1 cellular context compared by ENCODE assay signal in genomic region chrX:49276207-49276606, GRCh38.
TF ChIP-seq lines count a peak whose summit lies in the region.

No MANE protein-coding gene starts in this region.

TF ChIP-seq in K562, 482 proteins besides CTCF, POLR2A, EP300 and RAD21 (continued from another document):
- no peak for TF ChIP-seq ZNF407 (IDR thresholded peaks at IDR 0.05; ENCODE audit: low read depth)
